In genomic region chr17:28575126-28575795, GRCh38 we compare ENCODE assay signal across 12 cellular contexts. TPM values are rescaled to one million over a fixed set of nuclear protein-coding genes. Genes with fewer than 3 reads are reported as not detected.
DNase-seq lines count a peak whose midpoint lies in the region; ATAC-seq and TF ChIP-seq lines count a peak whose summit lies in the region.
"Had no signal": no experiment of that assay in that cellular context is flagged by ENCODE, and none has a peak within 500 bp of the region (broad histone marks: within the 10 kb centered on the region; RNA-seq: fewer than 3 reads in every experiment).

No MANE protein-coding gene starts in this region.

- H3K4me3 Mint-ChIP-seq in activated CD4-positive, alpha-beta T cell treated with anti-CD3 and anti-CD28 coated beads for 36 hours = no peak overlapping the region

- CTCF ChIA-PET in activated CD4-positive, alpha-beta T cell treated with anti-CD3 and anti-CD28 coated beads for 36 hours (lab: Charles Lee) = interaction anchor here (0.6 to 3.2 kb wide), 6 partner anchors 22 to 964 kb away, joined by 3 to 15 read pairs (median 4); no protein-coding TSS in a partner anchor

- DNase-seq in activated CD4-positive, alpha-beta T cell treated with anti-CD3 and anti-CD28 coated beads for 36 hours = peak; percentile 19
- no peak for DNase-seq in activated CD4-positive, alpha-beta T cell treated with anti-CD3 and anti-CD28 coated beads for 48 hours
- DNase-seq in foreskin keratinocyte = no peak
- DNase-seq in putamen (ENCODE audit: low spot score) = peak; percentile 59
- no peak for DNase-seq in germinal center (ENCODE audit: low spot score)
- DNase-seq in NK-92 (lab: John Stamatoyannopoulos, UW; ENCODE audit: unreplicated experiment) = no peak
- DNase-seq in UCSD-AML1 (lab: John Stamatoyannopoulos, UW; ENCODE audit: unreplicated experiment) = no peak
- DNase-seq: activated CD4-positive, CD25-positive, alpha-beta regulatory T cell treated with anti-CD3 and anti-CD28 coated beads, Interleukin-2, amount 50 U/mL, for 72 hours; SIG-M5 had no signal

- H3K9me3 Mint-ChIP-seq in activated CD4-positive, alpha-beta T cell treated with anti-CD3 and anti-CD28 coated beads for 36 hours (ENCODE audit: low read depth) = no peaks in the 10 kb centered on the region

- peaks cover 55% of the 10 kb centered on the region for H3K36me3 Mint-ChIP-seq in activated CD4-positive, alpha-beta T cell treated with anti-CD3 and anti-CD28 coated beads for 36 hours (ENCODE audit: low read depth)
- H3K36me3 Mint-ChIP-seq: activated naive CD8-positive, alpha-beta T cell had no signal

- peak overlapping the region; percentile 68 for H3K4me2 ChIP-seq in OCI-LY3 (ENCODE audit: low read length)
- H3K4me2 ChIP-seq: KMS-11 had no signal

- peaks cover 39% of the 10 kb centered on the region for H3K4me1 ChIP-seq in OCI-LY3 (ENCODE audit: low read length)
- peaks cover 3% of the 10 kb centered on the region for H3K4me1 ChIP-seq in foreskin keratinocyte

- intact Hi-C loops in activated CD4-positive, alpha-beta T cell treated with anti-CD3 and anti-CD28 coated beads for 36 hours (cut with DNase I, micrococcal nuclease) = loop anchor here in 1 of 2 experiments (5.0 kb wide), 1 partner anchor 87 kb away; the partner anchor contains the start of genes SDF2 and SUPT6H

- peaks cover 8% of the 10 kb centered on the region for H3K79me2 ChIP-seq in OCI-LY3 (ENCODE audit: low read length)

- H3K27me3 ChIP-seq in OCI-LY3 (ENCODE audit: low read depth, low read length) (no peaks in the 10 kb centered on the region), foreskin keratinocyte (no peaks in the 10 kb centered on the region)

- H3K9me3 ChIP-seq in OCI-LY3 (ENCODE audit: insufficient read depth, low read length) = no peaks in the 10 kb centered on the region

- no peak overlapping the region for H2AFZ ChIP-seq in OCI-LY3 (ENCODE audit: low read depth, low read length)

- no peak overlapping the region for H3K9ac ChIP-seq in OCI-LY3 (ENCODE audit: low read length)
- H3K9ac ChIP-seq: KMS-11 had no signal

- H3K4me1 Mint-ChIP-seq in activated CD4-positive, alpha-beta T cell treated with anti-CD3 and anti-CD28 coated beads for 36 hours = peaks cover 43% of the 10 kb centered on the region

- H3K27ac ChIP-seq in OCI-LY3 (ENCODE audit: low read length) (no peak overlapping the region), foreskin keratinocyte (no peak overlapping the region)
- H3K27ac ChIP-seq: KMS-11 had no signal

- H3K27ac Mint-ChIP-seq in activated CD4-positive, alpha-beta T cell treated with anti-CD3 and anti-CD28 coated beads for 36 hours = no peak overlapping the region

- no peak overlapping the region for H3K4me3 ChIP-seq in OCI-LY3 (ENCODE audit: low read length)

- 0 out of 2 replicates have a peak, but pooled peaks cover 5% of the 10 kb centered on the region for H4K20me1 ChIP-seq in OCI-LY3 (ENCODE audit: insufficient read depth, low read length)

- H3K36me3 ChIP-seq in OCI-LY3 (replicated peaks; ENCODE audit: low read depth, low read length) = peaks cover 66% of the 10 kb centered on the region

- TF ChIP-seq CTCF in OCI-LY3 (IDR thresholded peaks at IDR 0.05; ENCODE audit: low read depth, low read length) = no peak
- peak; percentile 16 for TF ChIP-seq CTCF in foreskin keratinocyte (conservative IDR thresholded peaks at IDR 0.05)

- ATAC-seq in activated CD4-positive, alpha-beta T cell treated with anti-CD3 and anti-CD28 coated beads for 36 hours = no peak
- ATAC-seq in foreskin keratinocyte = no peak

- H3K27me3 Mint-ChIP-seq in activated CD4-positive, alpha-beta T cell treated with anti-CD3 and anti-CD28 coated beads for 36 hours = no peaks in the 10 kb centered on the region
- H3K27me3 Mint-ChIP-seq: activated naive CD8-positive, alpha-beta T cell had no signal

- POLR2A ChIA-PET in activated CD4-positive, alpha-beta T cell treated with anti-CD3 and anti-CD28 coated beads for 36 hours (lab: Charles Lee) = interaction anchor here (0.6 to 1.1 kb wide), 2 partner anchors 25 to 151 kb away, joined by 3 read pairs; no protein-coding TSS in a partner anchor

RNA-seq across cellular contexts. Expression of gene ALDOC, which starts 1.4 kb away (rescaled TPM):
- total RNA-seq in activated CD4-positive, alpha-beta T cell treated with anti-CD3 and anti-CD28 coated beads for 36 hours = 100 to 1,000 TPM; 131 to 133 TPM
- 18.4 and 20.8 TPM in 2 replicates for total RNA-seq in foreskin keratinocyte
- polyA plus RNA-seq in foreskin keratinocyte = 19.5 and 22.8 TPM in 2 replicates

RNA-seq across cellular contexts. Expression of gene PIGS, which starts 3.9 kb away (rescaled TPM):
- 10 to 100 TPM; 38.7 to 41.4 TPM for total RNA-seq in activated CD4-positive, alpha-beta T cell treated with anti-CD3 and anti-CD28 coated beads for 36 hours
- 44.9 and 47.4 TPM in 2 replicates for total RNA-seq in foreskin keratinocyte
- polyA plus RNA-seq in foreskin keratinocyte = 32.3 and 36.8 TPM in 2 replicates

RNA-seq across cellular contexts. Expression of gene UNC119, which starts 22.8 kb away (rescaled TPM):
- total RNA-seq in activated CD4-positive, alpha-beta T cell treated with anti-CD3 and anti-CD28 coated beads for 36 hours = 10 to 100 TPM; 35.9 to 48.7 TPM
- total RNA-seq in foreskin keratinocyte = 22.9 and 24.1 TPM in 2 replicates
- 28.5 and 31.8 TPM in 2 replicates for polyA plus RNA-seq in foreskin keratinocyte

RNA-seq across cellular contexts. Expression of gene SPAG5, which starts 23.6 kb away (rescaled TPM):
- 100 to 1,000 TPM; 142 to 165 TPM for total RNA-seq in activated CD4-positive, alpha-beta T cell treated with anti-CD3 and anti-CD28 coated beads for 36 hours
- 47.7 and 66.0 TPM in 2 replicates for total RNA-seq in foreskin keratinocyte
- 33.3 and 45.2 TPM in 2 replicates for polyA plus RNA-seq in foreskin keratinocyte

RNA-seq across cellular contexts. Expression of gene RSKR, which starts 38.7 kb away (rescaled TPM):
- 10 to 100 TPM; 17.6 to 21.4 TPM for total RNA-seq in activated CD4-positive, alpha-beta T cell treated with anti-CD3 and anti-CD28 coated beads for 36 hours
- total RNA-seq in foreskin keratinocyte = 4.5 and 6.4 TPM in 2 replicates
- polyA plus RNA-seq in foreskin keratinocyte = 0.59 and 0.85 TPM in 2 replicates

Comparison
In these comparisons a context has a peak if more than half of its experiments do, and no peak if none do; other contexts are left out.
1. DNase-seq: peak in activated CD4-positive, alpha-beta T cell treated with anti-CD3 and anti-CD28 coated beads for 36 hours (single experiment) and putamen (single experiment); none in activated CD4-positive, alpha-beta T cell treated with anti-CD3 and anti-CD28 coated beads for 48 hours (single experiment), foreskin keratinocyte (0 of 2), germinal center (single experiment), NK-92 (single experiment) and UCSD-AML1 (single experiment).